In the genomic region with DNA sequence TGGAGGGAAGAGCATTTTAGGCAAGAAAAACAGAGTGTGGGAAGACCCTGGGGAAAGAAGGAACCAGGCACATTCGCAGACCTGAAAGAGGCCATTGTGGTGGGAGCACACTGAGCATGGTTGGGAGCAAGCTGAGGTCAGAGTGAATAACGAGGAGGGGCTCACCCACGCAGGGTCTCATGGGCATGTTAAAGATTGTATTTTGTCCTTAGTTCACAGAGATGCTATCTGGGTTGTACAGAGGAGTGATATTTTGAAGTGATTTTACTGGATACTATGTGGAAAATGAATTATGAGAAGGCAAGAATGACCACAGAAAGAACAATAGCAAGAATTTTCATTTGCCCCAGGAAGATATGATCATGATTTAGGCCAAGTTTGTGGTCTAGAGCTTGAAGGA, we compare ENCODE assay signal across 22 cellular contexts.
DNase-seq lines count a peak whose midpoint lies in the region; ATAC-seq, FAIRE-seq and TF ChIP-seq lines count a peak whose summit lies in the region.
"Had no signal": no experiment of that assay in that cellular context is flagged by ENCODE, and none has a peak within 500 bp of the region (broad histone marks: within the 10 kb centered on the region; RNA-seq: fewer than 3 reads in every experiment).

No MANE protein-coding gene starts in this region.

- peak overlapping the region; percentile 54 for H3K4me3 Mint-ChIP-seq in progenitor cell of endocrine pancreas (ENCODE audit: low read depth)
- H3K4me3 Mint-ChIP-seq: CD8-positive, alpha-beta memory T cell had no signal

- peaks cover 16% of the 10 kb centered on the region for H3K36me3 Mint-ChIP-seq in progenitor cell of endocrine pancreas (ENCODE audit: insufficient read depth)
- H3K36me3 Mint-ChIP-seq: CD8-positive, alpha-beta memory T cell had no signal

- H3K27ac Mint-ChIP-seq in progenitor cell of endocrine pancreas = peak overlapping the region; percentile 92
- H3K27ac Mint-ChIP-seq: CD8-positive, alpha-beta memory T cell had no signal

- no peak overlapping the region for H3K9ac ChIP-seq in HepG2 (ENCODE audit: insufficient read depth, low read depth, low read length)
- H3K9ac ChIP-seq: BLaER1 treated with 17β-estradiol and CSF1 and Interleukin-3, amounts not matched to agents 10 nM and 100 nM had no signal

- no peaks in the 10 kb centered on the region for H3K27me3 Mint-ChIP-seq in progenitor cell of endocrine pancreas

- H3K4me1 ChIP-seq in HepG2 (ENCODE audit: insufficient read depth, low read length) = no peaks in the 10 kb centered on the region
- H3K4me1 ChIP-seq: A549; BLaER1 treated with 17β-estradiol and CSF1 and Interleukin-3, amounts not matched to agents 10 nM and 100 nM had no signal

- H3K4me3 ChIP-seq in brain microvascular endothelial cell (ENCODE audit: low read depth, low read length) (no peak overlapping the region), HepG2 (replicated peaks in 1 of 3; ENCODE audit: insufficient read depth in 1 of 3, low read depth in 2 of 3, low read length in 3 of 3) (no peak overlapping the region), MG63 (no peak overlapping the region)
- H3K4me3 ChIP-seq: A549; BLaER1 treated with 17β-estradiol and CSF1 and Interleukin-3, amounts not matched to agents 10 nM and 100 nM; GM12878 had no signal

- H3K4me1 Mint-ChIP-seq in progenitor cell of endocrine pancreas (ENCODE audit: low read depth) = peaks cover 32% of the 10 kb centered on the region
- H3K4me1 Mint-ChIP-seq: CD8-positive, alpha-beta memory T cell had no signal

- peaks cover 48% of the 10 kb centered on the region for H3K9me3 Mint-ChIP-seq in progenitor cell of endocrine pancreas (ENCODE audit: low read depth)

- no peaks in the 10 kb centered on the region for H3K79me2 ChIP-seq in HepG2 (ENCODE audit: insufficient read depth, low read length)

- ATAC-seq in HepG2 = no peak
- ATAC-seq: A549, GM12878 had no signal

- CTCF ChIA-PET in HepG2 (lab: Yijun Ruan, JAX; ENCODE audit: low intra/inter-chr PET ratio, low total read pairs) = no interaction called here

- intact Hi-C loops in HepG2 (cut with micrococcal nuclease; ENCODE audit: unreplicated experiment) = no loop called here

- H3K27me3 ChIP-seq in brain microvascular endothelial cell (replicated peaks) = no peaks in the 10 kb centered on the region
- no peaks in the 10 kb centered on the region; a peak in 1 of 5 replicates for H3K27me3 ChIP-seq in HepG2 (ENCODE audit: control insufficient read depth in 1 of 2, insufficient read depth in 2 of 2, low read length in 2 of 2)
- no peaks in the 10 kb centered on the region for H3K27me3 ChIP-seq in MG63
- H3K27me3 ChIP-seq: BLaER1 treated with 17β-estradiol and CSF1 and Interleukin-3, amounts not matched to agents 10 nM and 100 nM had no signal

- H4K20me1 ChIP-seq in HepG2 (ENCODE audit: insufficient read depth, low read length) = no peaks in the 10 kb centered on the region
- H4K20me1 ChIP-seq: BLaER1 treated with 17β-estradiol and CSF1 and Interleukin-3, amounts not matched to agents 10 nM and 100 nM had no signal

- no peak for TF ChIP-seq EP300 in HepG2 (IDR thresholded peaks at IDR 0.05; ENCODE audit: low read depth in 2 of 2, low read length in 2 of 2)
- TF ChIP-seq EP300 in HepG2 (CRISPR knock-in tag; IDR thresholded peaks at IDR 0.05; ENCODE audit: borderline replicate concordance) = no peak

- 4% methylated on average over 3 of the region's 3 CpGs for WGBS in HepG2 (ENCODE audit: low lambda C conversion rate)

- POLR2A ChIA-PET in HepG2 (lab: Yijun Ruan, JAX) = no interaction called here

- 0 out of 2 replicates have a peak overlapping the region, but pooled peaks have one; percentile 6 for H3K4me2 ChIP-seq in HepG2 (ENCODE audit: low read depth, low read length)
- H3K4me2 ChIP-seq: A549; BLaER1 treated with 17β-estradiol and CSF1 and Interleukin-3, amounts not matched to agents 10 nM and 100 nM had no signal

- no peak for TF ChIP-seq POLR2A in HepG2 (IDR thresholded peaks at IDR 0.05; ENCODE audit: insufficient read depth in 1 of 2, low read depth in 2 of 2, low read length in 2 of 2)

- DNase-seq in RPMI7951 (ENCODE audit: low read depth) = peak; percentile 26
- no peak for DNase-seq in brain microvascular endothelial cell
- DNase-seq in HepG2 (ENCODE audit: low spot score) = no peak
- no peak for DNase-seq in progenitor cell of endocrine pancreas (ENCODE audit: low spot score, unreplicated experiment)
- no peak for DNase-seq in MG63
- no peak for DNase-seq in activated CD4-positive, alpha-beta T cell treated with anti-CD3 and anti-CD28 coated beads, Interleukin-2, amount 50 U/mL, for 1 hour
- DNase-seq in T-helper 9 cell = no peak
- DNase-seq: CD8-positive, alpha-beta memory T cell; DND-41; GOT3; MV-4-11; NCI-H1417; NCI-H187 treated with DMSO at 0.1 percent for 48 hours; NCI-H446; NCI-H69; NK-92 treated with Interleukin-12 subunit alpha and Interleukin-12 subunit beta, amount 100 ng/mL, for 24 hours had no signal

- H3K27ac ChIP-seq in brain microvascular endothelial cell = peak overlapping the region; percentile 40
- H3K27ac ChIP-seq in HepG2 (ENCODE audit: extremely low read length, insufficient read depth, low read length) = no peak overlapping the region
- H3K27ac ChIP-seq: A549; BLaER1 treated with 17β-estradiol and CSF1 and Interleukin-3, amounts not matched to agents 10 nM and 100 nM; HL-60; RWPE1 had no signal

- in situ Hi-C loops in brain microvascular endothelial cell (cut with HindIII; ENCODE audit: low pct_ligation_motif_present, low sequenced_read_pairs) (no loop called here), HepG2 (cut with HindIII; ENCODE audit: extremely low pct_ligation_motif_present, low pct_unique_long_range_greater_than_20kb) (no loop called here)

- BruUV-seq in HepG2 (replicated peaks; lab: Mats Ljungman, UMichigan) = no TSS peak

- TF ChIP-seq RAD21 in HepG2 (CRISPR knock-in tag; IDR thresholded peaks at IDR 0.05) = no peak

- no peak for TF ChIP-seq CTCF in brain microvascular endothelial cell (IDR thresholded peaks at IDR 0.05; ENCODE audit: low read depth, low read length, missing control alignments)
- TF ChIP-seq CTCF in HepG2 (CRISPR knock-in tag; IDR thresholded peaks at IDR 0.05) = no peak
- no peak for TF ChIP-seq CTCF in progenitor cell of endocrine pancreas (IDR thresholded peaks at IDR 0.05; ENCODE audit: unreplicated experiment)

- H3K36me3 ChIP-seq in brain microvascular endothelial cell (replicated peaks) (no peaks in the 10 kb centered on the region), HepG2 (replicated peaks in 1 of 2; ENCODE audit: control insufficient read depth in 1 of 2, insufficient read depth in 2 of 2, low read length in 2 of 2) (no peaks in the 10 kb centered on the region), MG63 (no peaks in the 10 kb centered on the region)
- H3K36me3 ChIP-seq: BLaER1 treated with 17β-estradiol and CSF1 and Interleukin-3, amounts not matched to agents 10 nM and 100 nM had no signal

- H2AFZ ChIP-seq in HepG2 (ENCODE audit: low read length) = no peak overlapping the region

- FAIRE-seq in HepG2 (lab: Jason Lieb, UNC) = no peak
- FAIRE-seq: A549, G401.6, GM12878 had no signal

- peaks cover 15% of the 10 kb centered on the region for H3K9me3 ChIP-seq in HepG2 (ENCODE audit: low read length)
- no peaks in the 10 kb centered on the region for H3K9me3 ChIP-seq in MG63
- H3K9me3 ChIP-seq: A549 had no signal

TF ChIP-seq in HepG2, 621 proteins besides CTCF, POLR2A, EP300 and RAD21:
- TF ChIP-seq AFF4 (CRISPR knock-in tag; IDR thresholded peaks at IDR 0.05) = no peak
TF ChIP-seq in HepG2: peak in this region for 0.
